In the genomic region with DNA sequence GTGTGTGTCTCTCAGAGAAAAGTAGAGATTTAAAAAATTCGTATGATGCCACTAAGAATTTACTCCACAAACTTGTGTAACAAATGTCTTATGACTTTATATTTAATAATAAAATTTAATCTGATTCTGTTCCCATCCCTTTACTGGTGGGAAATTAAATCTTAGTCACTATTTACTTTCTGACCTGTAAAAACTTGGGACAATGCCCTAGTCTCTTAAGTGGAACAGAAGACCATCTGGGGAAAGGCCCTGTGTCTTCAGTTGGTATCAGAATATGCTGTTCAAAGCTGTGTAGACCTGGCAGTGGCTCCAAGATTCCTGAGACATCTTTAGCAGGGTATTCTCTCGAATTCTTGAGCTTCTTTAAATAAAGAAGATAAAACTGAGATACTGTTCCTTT, we compare ENCODE assay signal across 24 cellular contexts.
"Had no signal": no experiment of that assay in that cellular context is flagged by ENCODE, and none has a peak within 500 bp of the region (broad histone marks: within the 10 kb centered on the region; RNA-seq: fewer than 3 reads in every experiment).

No MANE protein-coding gene starts in this region.

- ATAC-seq: effector memory CD8-positive, alpha-beta T cell; esophagus mucosa; foreskin keratinocyte; gastrocnemius medialis; gastroesophageal sphincter; heart left ventricle; heart right ventricle had no signal

- H3K27ac ChIP-seq: colonic mucosa, coronary artery, dorsolateral prefrontal cortex, epithelial cell of prostate, esophagus muscularis mucosa, esophagus squamous epithelium, foreskin keratinocyte, gastrocnemius medialis, gastroesophageal sphincter, heart left ventricle, heart right ventricle had no signal

- DNase-seq: colonic mucosa; cortex of kidney; dermis blood vessel endothelial cell; dorsolateral prefrontal cortex; effector CD4-positive, alpha-beta T cell; effector CD8-positive, alpha-beta T cell; effector memory CD4-positive, alpha-beta T cell; effector memory CD8-positive, alpha-beta T cell; endodermal cell; erythroblast; esophagus squamous epithelium; foreskin fibroblast; foreskin keratinocyte; foreskin melanocyte; gastrocnemius medialis; glutamatergic neuron; head of caudate nucleus; heart left ventricle; heart right ventricle had no signal

- H3K9me3 ChIP-seq: colonic mucosa, esophagus muscularis mucosa, esophagus squamous epithelium, gastrocnemius medialis, gastroesophageal sphincter, heart left ventricle, heart right ventricle had no signal

- H3K36me3 ChIP-seq: colonic mucosa, esophagus muscularis mucosa, esophagus squamous epithelium, gastrocnemius medialis, gastroesophageal sphincter, heart left ventricle, heart right ventricle had no signal

- H3K4me3 ChIP-seq: colonic mucosa, coronary artery, dorsolateral prefrontal cortex, esophagus muscularis mucosa, esophagus squamous epithelium, gastrocnemius medialis, gastroesophageal sphincter, heart left ventricle, heart right ventricle had no signal

- H3K27me3 ChIP-seq: colonic mucosa had no signal
